In genomic region chr19:40630571-40631160, GRCh38 we compare ENCODE assay signal across 1 cellular context.
TF ChIP-seq lines count a peak whose summit lies in the region.

No MANE protein-coding gene starts in this region.

TF ChIP-seq in H1, 55 proteins besides CTCF, POLR2A, EP300 and RAD21:
- TF ChIP-seq NRF1 (IDR thresholded peaks at IDR 0.05; ENCODE audit: low read depth, low read length) (no peak), E2F6 (IDR thresholded peaks at IDR 0.05) (0 out of 2 replicates have a peak, but pooled peaks have one; percentile 44)
TF ChIP-seq in H1: peak in this region for 1.
